In genomic region chr16:10317425-10318001, GRCh38 we compare ENCODE assay signal across 24 cellular contexts.
DNase-seq lines count a peak whose midpoint lies in the region; ATAC-seq, FAIRE-seq and TF ChIP-seq lines count a peak whose summit lies in the region.
"Had no signal": no experiment of that assay in that cellular context is flagged by ENCODE, and none has a peak within 500 bp of the region (broad histone marks: within the 10 kb centered on the region; RNA-seq: fewer than 3 reads in every experiment).

No MANE protein-coding gene starts in this region.

- no peaks in the 10 kb centered on the region for H3K9me3 Mint-ChIP-seq in activated CD4-positive, alpha-beta memory T cell treated with anti-CD3 and anti-CD28 coated beads for 36 hours
- H3K9me3 Mint-ChIP-seq in activated CD4-positive, alpha-beta memory T cell treated with anti-CD3 and anti-CD28 coated beads, Interleukin-2, amount 10 ng/mL, durations not matched to agents 7 days and 5 days, result no peaks in the 10 kb centered on the region
- no peaks in the 10 kb centered on the region for H3K9me3 Mint-ChIP-seq in effector memory CD8-positive, alpha-beta T cell
- H3K9me3 Mint-ChIP-seq: CD4-positive, alpha-beta T cell; CD8-positive, alpha-beta T cell had no signal

- no TSS peak for BruUV-seq in HepG2 (replicated peaks; lab: Mats Ljungman, UMichigan)

- H3K27me3 ChIP-seq in HepG2 (ENCODE audit: control insufficient read depth in 1 of 2, insufficient read depth in 2 of 2, low read length in 2 of 2) (no peaks in the 10 kb centered on the region), right lobe of liver (no peaks in the 10 kb centered on the region), trophoblast cell (ENCODE audit: insufficient read depth, low read length) (no peaks in the 10 kb centered on the region)
- H3K27me3 ChIP-seq: BLaER1 treated with 17β-estradiol and CSF1 and Interleukin-3, amounts not matched to agents 10 nM and 100 nM had no signal

- H4K91ac ChIP-seq in trophoblast cell (ENCODE audit: low read depth, low read length), result peak overlapping the region; percentile 74

- no peak for TF ChIP-seq POLR2A in HepG2 (IDR thresholded peaks at IDR 0.05; ENCODE audit: insufficient read depth in 1 of 2, low read depth in 2 of 2, low read length in 2 of 2)
- TF ChIP-seq POLR2A in right lobe of liver (IDR thresholded peaks at IDR 0.05), result no peak

- H3K14ac ChIP-seq in trophoblast cell (ENCODE audit: low read length), result no peak overlapping the region

- in situ Hi-C loops in HepG2 (cut with HindIII; ENCODE audit: extremely low pct_ligation_motif_present, low pct_unique_long_range_greater_than_20kb), result loop anchor here (5.0 kb wide), 1 partner anchor 190 kb away; no protein-coding TSS in a partner anchor

- no peak overlapping the region for H2AK5ac ChIP-seq in trophoblast cell (ENCODE audit: low read length)

- H3K27ac ChIP-seq in HepG2 (ENCODE audit: extremely low read length, insufficient read depth, low read length) (peak overlapping the region; percentile 73), right lobe of liver (no peak overlapping the region), trophoblast cell (ENCODE audit: low read depth, low read length) (no peak overlapping the region)
- H3K27ac ChIP-seq: 22Rv1; A549; BLaER1 treated with 17β-estradiol and CSF1 and Interleukin-3, amounts not matched to agents 10 nM and 100 nM; C4-2B had no signal

- no peaks in the 10 kb centered on the region for H3K79me2 ChIP-seq in HepG2 (ENCODE audit: insufficient read depth, low read length)
- H3K79me2 ChIP-seq in trophoblast cell (ENCODE audit: control insufficient read depth, insufficient read depth, low read length, poor library complexity), result no peaks in the 10 kb centered on the region

- H3K18ac ChIP-seq in trophoblast cell (ENCODE audit: low read length), result no peak overlapping the region

- no peak for TF ChIP-seq RAD21 in HepG2 (CRISPR knock-in tag; IDR thresholded peaks at IDR 0.05)

- peaks cover 10% of the 10 kb centered on the region for H3K4me1 Mint-ChIP-seq in activated CD4-positive, alpha-beta memory T cell treated with anti-CD3 and anti-CD28 coated beads for 36 hours (ENCODE audit: low read depth)
- H3K4me1 Mint-ChIP-seq in activated CD4-positive, alpha-beta memory T cell treated with anti-CD3 and anti-CD28 coated beads, Interleukin-2, amount 10 ng/mL, durations not matched to agents 7 days and 5 days, result peaks cover 8% of the 10 kb centered on the region
- H3K4me1 Mint-ChIP-seq in effector memory CD8-positive, alpha-beta T cell (ENCODE audit: low read depth in 2 of 2), result peaks cover 15 to 17% of the 10 kb centered on the region in 2 donors

- H3K9ac ChIP-seq in HepG2 (ENCODE audit: insufficient read depth, low read depth, low read length), result no peak overlapping the region
- H3K9ac ChIP-seq in trophoblast cell (ENCODE audit: low read length), result no peak overlapping the region
- H3K9ac ChIP-seq: BLaER1 treated with 17β-estradiol and CSF1 and Interleukin-3, amounts not matched to agents 10 nM and 100 nM had no signal

- H3K4me3 ChIP-seq in HepG2 (replicated peaks in 1 of 3; ENCODE audit: insufficient read depth in 1 of 3, low read depth in 2 of 3, low read length in 3 of 3) (no peak overlapping the region), right lobe of liver (no peak overlapping the region), trophoblast cell (ENCODE audit: low read depth, low read length) (no peak overlapping the region)
- H3K4me3 ChIP-seq: A549; BLaER1 treated with 17β-estradiol and CSF1 and Interleukin-3, amounts not matched to agents 10 nM and 100 nM had no signal

- H2BK12ac ChIP-seq in trophoblast cell (ENCODE audit: low read length), result peak overlapping the region; percentile 15

- POLR2A ChIA-PET in activated CD4-positive, alpha-beta memory T cell treated with anti-CD3 and anti-CD28 coated beads for 36 hours (lab: Charles Lee), result interaction anchor here (0.6 kb wide), 2 partner anchors 71 to 596 kb away, joined by 3 to 4 read pairs; no protein-coding TSS in a partner anchor
- POLR2A ChIA-PET in activated CD4-positive, alpha-beta memory T cell treated with anti-CD3 and anti-CD28 coated beads, Interleukin-2, amount 10 ng/mL, durations not matched to agents 7 days and 5 days (lab: Charles Lee), result interaction anchor here (0.6 to 1.4 kb wide), 2 partner anchors 187 to 569 kb away, joined by 3 read pairs; no protein-coding TSS in a partner anchor
- POLR2A ChIA-PET in HepG2 (lab: Yijun Ruan, JAX), result interaction anchor here (1.0 to 2.4 kb wide), 5 partner anchors 45 to 426 kb away, joined by 3 to 12 read pairs (median 4); partner anchors contain the start of genes ATF7IP2 and NUBP1

- H3K79me1 ChIP-seq in trophoblast cell (ENCODE audit: low read length), result peaks cover 7% of the 10 kb centered on the region

- no peak overlapping the region for H2BK120ac ChIP-seq in trophoblast cell (ENCODE audit: insufficient read depth, low read length, poor library complexity)

- WGBS in HepG2 (ENCODE audit: low lambda C conversion rate), result 93% methylated on average over 3 of the region's 3 CpGs
- 91% methylated on average over 2 of the region's 3 CpGs for WGBS in right lobe of liver (ENCODE audit: insufficient coverage, low coverage, low lambda C conversion rate, missing lambda C conversion rate)
- WGBS in trophoblast cell (ENCODE audit: extremely low coverage, insufficient coverage, insufficient read length), result no CpG with 5 or more reads among the region's 3 CpGs

- H3K4me1 ChIP-seq in HepG2 (ENCODE audit: insufficient read depth, low read length) (peaks cover 73% of the 10 kb centered on the region), right lobe of liver (peaks cover 0 to 26% (median 8%) of the 10 kb centered on the region in 4 donors), trophoblast cell (ENCODE audit: control insufficient read depth in 1 of 2, insufficient read depth in 2 of 2, low read length in 2 of 2) (peaks cover 9 to 10% of the 10 kb centered on the region in 2 experiments)

- H2BK5ac ChIP-seq in trophoblast cell (ENCODE audit: low read depth, low read length, poor library complexity), result no peak overlapping the region

- H4K12ac ChIP-seq in trophoblast cell (ENCODE audit: low read depth, low read length), result no peak overlapping the region

- H3K4ac ChIP-seq in trophoblast cell (ENCODE audit: low read depth, low read length), result no peak overlapping the region

- no peak overlapping the region for H3K4me2 ChIP-seq in HepG2 (ENCODE audit: low read depth, low read length)
- no peak overlapping the region for H3K4me2 ChIP-seq in trophoblast cell (ENCODE audit: low read length)
- H3K4me2 ChIP-seq: A549; BLaER1 treated with 17β-estradiol and CSF1 and Interleukin-3, amounts not matched to agents 10 nM and 100 nM had no signal

- ATAC-seq in HepG2, result no peak
- ATAC-seq in right lobe of liver, result no peak
- ATAC-seq in effector memory CD8-positive, alpha-beta T cell (replicated peaks), result no peak
- ATAC-seq: A549; CD8-positive, alpha-beta T cell had no signal

- no peak overlapping the region for H2AFZ ChIP-seq in HepG2 (ENCODE audit: low read length)
- no peak overlapping the region for H2AFZ ChIP-seq in trophoblast cell (ENCODE audit: insufficient read depth, low read length, poor library complexity)

- CTCF ChIA-PET in activated CD4-positive, alpha-beta memory T cell treated with anti-CD3 and anti-CD28 coated beads for 36 hours (lab: Charles Lee), result interaction anchor here (0.9 to 5.8 kb wide), 3 partner anchors 49 to 192 kb away, joined by 3 to 68 read pairs (median 3); no protein-coding TSS in a partner anchor
- CTCF ChIA-PET in activated CD4-positive, alpha-beta memory T cell treated with anti-CD3 and anti-CD28 coated beads, Interleukin-2, amount 10 ng/mL, durations not matched to agents 7 days and 5 days (lab: Charles Lee), result interaction anchor here (1.0 to 1.7 kb wide), 2 partner anchors 192 to 420 kb away, joined by 3 to 9 read pairs; no protein-coding TSS in a partner anchor
- CTCF ChIA-PET in HepG2 (lab: Yijun Ruan, JAX; ENCODE audit: low intra/inter-chr PET ratio, low total read pairs), result no interaction called here

- H3K36me3 ChIP-seq in HepG2 (replicated peaks in 1 of 2; ENCODE audit: control insufficient read depth in 1 of 2, insufficient read depth in 2 of 2, low read length in 2 of 2) (no peaks in the 10 kb centered on the region), right lobe of liver (no peaks in the 10 kb centered on the region), trophoblast cell (ENCODE audit: control insufficient read depth in 1 of 2, insufficient read depth in 2 of 2, low read length in 2 of 2) (no peaks in the 10 kb centered on the region)
- H3K36me3 ChIP-seq: BLaER1 treated with 17β-estradiol and CSF1 and Interleukin-3, amounts not matched to agents 10 nM and 100 nM had no signal

- no peaks in the 10 kb centered on the region for H4K20me1 ChIP-seq in HepG2 (ENCODE audit: insufficient read depth, low read length)
- H4K20me1 ChIP-seq: BLaER1 treated with 17β-estradiol and CSF1 and Interleukin-3, amounts not matched to agents 10 nM and 100 nM had no signal

- H4K8ac ChIP-seq in trophoblast cell (ENCODE audit: low read depth, low read length), result no peak overlapping the region

- H3K9me3 ChIP-seq in HepG2 (ENCODE audit: low read length) (no peaks in the 10 kb centered on the region), right lobe of liver (no peaks in the 10 kb centered on the region), trophoblast cell (ENCODE audit: insufficient read depth, low read depth, low read length) (no peaks in the 10 kb centered on the region)
- H3K9me3 ChIP-seq: A549; BLaER1 treated with 17β-estradiol and CSF1 and Interleukin-3, amounts not matched to agents 10 nM and 100 nM had no signal

- no peak for DNase-seq in activated CD4-positive, alpha-beta memory T cell treated with anti-CD3 and anti-CD28 coated beads for 36 hours
- DNase-seq in activated CD4-positive, alpha-beta memory T cell treated with anti-CD3 and anti-CD28 coated beads, Interleukin-2, amount 10 ng/mL, durations not matched to agents 7 days and 5 days, result no peak
- no peak for DNase-seq in HepG2 (ENCODE audit: low spot score)
- DNase-seq in right lobe of liver, result no peak
- DNase-seq in effector memory CD8-positive, alpha-beta T cell, result no peak
- DNase-seq in trophoblast cell, result peak in 1 of 2 donors; percentile 60
- no peak for DNase-seq in retina
- no peak for DNase-seq in NCI-H128 (lab: John Stamatoyannopoulos, UW; ENCODE audit: unreplicated experiment)
- DNase-seq: AML-193; Caco-2; Calu3; CD4-positive, alpha-beta T cell; CD8-positive, alpha-beta T cell; DMS79 treated with DMSO at 0.1 percent for 48 hours; GF-D8 had no signal

- no peak for TF ChIP-seq CTCF in HepG2 (CRISPR knock-in tag; IDR thresholded peaks at IDR 0.05)
- TF ChIP-seq CTCF in right lobe of liver (IDR thresholded peaks at IDR 0.05), result no peak

- H3K27ac Mint-ChIP-seq in activated CD4-positive, alpha-beta memory T cell treated with anti-CD3 and anti-CD28 coated beads for 36 hours, result peak overlapping the region; percentile 33
- H3K27ac Mint-ChIP-seq in activated CD4-positive, alpha-beta memory T cell treated with anti-CD3 and anti-CD28 coated beads, Interleukin-2, amount 10 ng/mL, durations not matched to agents 7 days and 5 days, result no peak overlapping the region
- H3K27ac Mint-ChIP-seq in effector memory CD8-positive, alpha-beta T cell, result peak overlapping the region; percentile 65 to 89

- H3K23ac ChIP-seq in trophoblast cell (ENCODE audit: low read length), result no peak overlapping the region

- TF ChIP-seq EP300 in HepG2 (IDR thresholded peaks at IDR 0.05; ENCODE audit: low read depth in 2 of 2, low read length in 2 of 2) (no peak), HepG2 (CRISPR knock-in tag; IDR thresholded peaks at IDR 0.05; ENCODE audit: borderline replicate concordance) (no peak)

- intact Hi-C loops in activated CD4-positive, alpha-beta memory T cell treated with anti-CD3 and anti-CD28 coated beads for 36 hours (cut with micrococcal nuclease), result loop anchor here (10.0 kb wide), 1 partner anchor 387 kb away; no protein-coding TSS in a partner anchor
- intact Hi-C loops in HepG2 (cut with micrococcal nuclease; ENCODE audit: unreplicated experiment), result loop anchor here (10.0 kb wide), 1 partner anchor 327 kb away; no protein-coding TSS in a partner anchor
- intact Hi-C loops in right lobe of liver (cut with DNase I), result loop anchor here (5.0 kb wide), 2 partner anchors 190 to 195 kb away; no protein-coding TSS in a partner anchor

- no peaks in the 10 kb centered on the region for H3K36me3 Mint-ChIP-seq in activated CD4-positive, alpha-beta memory T cell treated with anti-CD3 and anti-CD28 coated beads for 36 hours
- no peaks in the 10 kb centered on the region for H3K36me3 Mint-ChIP-seq in activated CD4-positive, alpha-beta memory T cell treated with anti-CD3 and anti-CD28 coated beads, Interleukin-2, amount 10 ng/mL, durations not matched to agents 7 days and 5 days (ENCODE audit: low read depth)
- no peaks in the 10 kb centered on the region for H3K36me3 Mint-ChIP-seq in effector memory CD8-positive, alpha-beta T cell (ENCODE audit: insufficient read depth)
- H3K36me3 Mint-ChIP-seq: CD8-positive, alpha-beta T cell had no signal

- H3K27me3 Mint-ChIP-seq in activated CD4-positive, alpha-beta memory T cell treated with anti-CD3 and anti-CD28 coated beads for 36 hours, result no peaks in the 10 kb centered on the region
- no peaks in the 10 kb centered on the region for H3K27me3 Mint-ChIP-seq in activated CD4-positive, alpha-beta memory T cell treated with anti-CD3 and anti-CD28 coated beads, Interleukin-2, amount 10 ng/mL, durations not matched to agents 7 days and 5 days
- H3K27me3 Mint-ChIP-seq in effector memory CD8-positive, alpha-beta T cell, result no peaks in the 10 kb centered on the region
- H3K27me3 Mint-ChIP-seq: B cell; CD4-positive, alpha-beta T cell had no signal

- no peak for FAIRE-seq in HepG2 (lab: Jason Lieb, UNC)
- FAIRE-seq: A549, D721Med, G401.6, GM12891, GM19239 had no signal

- no peak overlapping the region for H3K4me3 Mint-ChIP-seq in activated CD4-positive, alpha-beta memory T cell treated with anti-CD3 and anti-CD28 coated beads for 36 hours
- H3K4me3 Mint-ChIP-seq in activated CD4-positive, alpha-beta memory T cell treated with anti-CD3 and anti-CD28 coated beads, Interleukin-2, amount 10 ng/mL, durations not matched to agents 7 days and 5 days, result no peak overlapping the region
- H3K4me3 Mint-ChIP-seq in effector memory CD8-positive, alpha-beta T cell, result no peak overlapping the region
- H3K4me3 Mint-ChIP-seq: B cell; CD4-positive, alpha-beta T cell; CD8-positive, alpha-beta T cell had no signal
